29 cellular contexts compared by ENCODE assay signal in genomic region chr3:184373422-184373821, GRCh38. TPM values are rescaled to one million over a fixed set of nuclear protein-coding genes. Genes with fewer than 3 reads are reported as not detected.
DNase-seq lines count a peak whose midpoint lies in the region; ATAC-seq and TF ChIP-seq lines count a peak whose summit lies in the region.
"Had no signal": no experiment of that assay in that cellular context is flagged by ENCODE, and none has a peak within 500 bp of the region (broad histone marks: within the 10 kb centered on the region; RNA-seq: fewer than 3 reads in every experiment).

No MANE protein-coding gene starts in this region.

- H3K9me3 ChIP-seq in left ventricle myocardium inferior (replicated peaks) (no peaks in the 10 kb centered on the region), vagina (no peaks in the 10 kb centered on the region)
- H3K9me3 ChIP-seq: esophagus muscularis mucosa, lower lobe of right lung, right lobe of liver, upper lobe of left lung had no signal

- no peak for DNase-seq in Right ventricle myocardium inferior (ENCODE audit: missing footprints)
- DNase-seq in left ventricle myocardium inferior, result no peak
- DNase-seq in astrocyte of the spinal cord (ENCODE audit: low read depth, low spot score), result peak; percentile 23
- DNase-seq in iris pigment epithelial cell (ENCODE audit: low read depth), result peak; percentile 14
- no peak for DNase-seq in vagina (ENCODE audit: extremely low spot score in 2 of 2)
- DNase-seq in activated CD4-positive, alpha-beta T cell treated with anti-CD3 and anti-CD28 coated beads for 4 hours, result no peak
- DNase-seq in stimulated activated CD4-positive, alpha-beta T cell treated with anti-CD3 and anti-CD28 coated beads, Interleukin-4, amount 100 ng/mL, for 1 hour, result no peak
- DNase-seq: activated CD4-positive, alpha-beta T cell treated with anti-CD3 and anti-CD28 coated beads, Interleukin-2, amount 10 ng/mL, durations not matched to agents 7 days and 5 days; activated CD8-positive, alpha-beta memory T cell treated with anti-CD3 and anti-CD28 coated beads, Interleukin-2, amount 50 U/mL, for 4 hours; activated effector memory CD4-positive, alpha-beta T cell treated with anti-CD3 and anti-CD28 coated beads, Interleukin-2, amount 50 U/mL, for 16 hours; amniotic stem cell; C1 segment of cervical spinal cord; effector memory CD4-positive, alpha-beta T cell; head of caudate nucleus; IMR-90; lower lobe of right lung; MM.1S; NCI-H446 treated with DMSO at 0.1 percent for 48 hours; occipital lobe; right lobe of liver; SHP77; stimulated activated CD4-positive, alpha-beta T cell treated with anti-CD3 and anti-CD28 coated beads, Interleukin-1b, Interleukin-23, amount 100 ng/mL, for 48 hours; stimulated activated naive CD8-positive, alpha-beta T cell treated with anti-CD3 and anti-CD28 coated beads, Interleukin-15, amount 100 ng/mL, for 72 hours; upper lobe of left lung had no signal

- H3K36me3 ChIP-seq in left ventricle myocardium inferior (peaks cover 3% of the 10 kb centered on the region), vagina (no peaks in the 10 kb centered on the region)

- no peak for TF ChIP-seq CTCF in left ventricle myocardium inferior (IDR thresholded peaks at IDR 0.05; ENCODE audit: borderline replicate concordance)
- no peak for TF ChIP-seq CTCF in astrocyte of the spinal cord (IDR thresholded peaks at IDR 0.05; ENCODE audit: low read depth, low read length)
- no peak for TF ChIP-seq CTCF in vagina (IDR thresholded peaks at IDR 0.05)

- no peak overlapping the region for H3K27ac ChIP-seq in left ventricle myocardium inferior (replicated peaks)
- H3K27ac ChIP-seq in vagina, result peak overlapping the region; percentile 67
- H3K27ac ChIP-seq: 22Rv1, HL-60, lower lobe of right lung, right lobe of liver, upper lobe of left lung had no signal

- intact Hi-C loops in Right ventricle myocardium inferior (cut with DNase I) (no loop called here), left ventricle myocardium inferior (cut with micrococcal nuclease) (loop anchor here (5.0 kb wide), 1 partner anchor 169 kb away; no protein-coding TSS in a partner anchor), vagina (cut with DNase I) (loop anchor here (10.0 kb wide), 1 partner anchor 141 kb away; no protein-coding TSS in a partner anchor)

- H3K4me1 ChIP-seq in left ventricle myocardium inferior, result peaks cover 31% of the 10 kb centered on the region
- peaks cover 45% of the 10 kb centered on the region for H3K4me1 ChIP-seq in vagina

- H3K4me3 ChIP-seq in left ventricle myocardium inferior (no peak overlapping the region), astrocyte of the spinal cord (ENCODE audit: low read depth, low read length) (no peak overlapping the region), vagina (no peak overlapping the region)
- H3K4me3 ChIP-seq: esophagus muscularis mucosa, GM12878, lower lobe of right lung, right lobe of liver, upper lobe of left lung had no signal

- no peak for TF ChIP-seq POLR2A in vagina (IDR thresholded peaks at IDR 0.05)

- in situ Hi-C loops in astrocyte of the spinal cord (cut with HindIII; ENCODE audit: low sequenced_read_pairs), result no loop called here

- ATAC-seq in Right ventricle myocardium inferior (peak; percentile 68), GM21786 (IDR thresholded peaks at IDR 0.05; ENCODE audit: unreplicated experiment) (no peak)
- ATAC-seq: GM12878; lower lobe of right lung; right lobe of liver; stimulated activated naive CD8-positive, alpha-beta T cell treated with anti-CD3 and anti-CD28 coated beads, Interleukin-15, amount 100 ng/mL, for 72 hours had no signal

- H3K27me3 ChIP-seq in left ventricle myocardium inferior (ENCODE audit: low read depth) (peaks cover 47% of the 10 kb centered on the region), vagina (no peaks in the 10 kb centered on the region)
- H3K27me3 ChIP-seq: right lobe of liver, upper lobe of left lung had no signal

RNA-seq across cellular contexts. Expression of gene THPO, which starts 4.6 kb away (rescaled TPM):
- 0.35 TPM for total RNA-seq in Right ventricle myocardium inferior
- total RNA-seq in left ventricle myocardium inferior, result 0.11 TPM
- total RNA-seq in vagina, result 0.74 TPM
- total RNA-seq: activated CD4-positive, alpha-beta T cell treated with anti-CD3 and anti-CD28 coated beads, Interleukin-2, amount 10 ng/mL, durations not matched to agents 7 days and 5 days; GM12878; IMR-90; occipital lobe had no signal

RNA-seq across cellular contexts. Expression of gene CHRD, which starts 6.4 kb away (rescaled TPM):
- total RNA-seq in Right ventricle myocardium inferior (8.7 TPM), left ventricle myocardium inferior (6.5 TPM), vagina (32.7 TPM)
- total RNA-seq: activated CD4-positive, alpha-beta T cell treated with anti-CD3 and anti-CD28 coated beads, Interleukin-2, amount 10 ng/mL, durations not matched to agents 7 days and 5 days; GM12878 had no signal

RNA-seq across cellular contexts. Expression of gene POLR2H, which starts 11.9 kb away (rescaled TPM):
- total RNA-seq in Right ventricle myocardium inferior, result 27.1 TPM
- total RNA-seq in left ventricle myocardium inferior, result 24.3 TPM
- 64.3 TPM for total RNA-seq in vagina

RNA-seq across cellular contexts. Expression of gene CLCN2, which starts 12.0 kb away (rescaled TPM):
- total RNA-seq in Right ventricle myocardium inferior (2.9 TPM), left ventricle myocardium inferior (1.7 TPM), vagina (8.1 TPM)

RNA-seq across cellular contexts. Expression of gene FAM131A, which starts 36.0 kb away (rescaled TPM):
- total RNA-seq in Right ventricle myocardium inferior (33.4 TPM), left ventricle myocardium inferior (30.2 TPM), vagina (28.5 TPM)

Comparison
In these comparisons a context has a peak if more than half of its experiments do, and no peak if none do; other contexts are left out.
1. DNase-seq: peak in astrocyte of the spinal cord (single experiment) and iris pigment epithelial cell (single experiment); none in Right ventricle myocardium inferior (single experiment), left ventricle myocardium inferior (single experiment), vagina (0 of 2), activated CD4-positive, alpha-beta T cell treated with anti-CD3 and anti-CD28 coated beads for 4 hours (0 of 2) and stimulated activated CD4-positive, alpha-beta T cell treated with anti-CD3 and anti-CD28 coated beads, Interleukin-4, amount 100 ng/mL, for 1 hour (single experiment).